8 cellular contexts compared by ENCODE assay signal in genomic region chr3:156675744-156676466, GRCh38. TPM values are rescaled to one million over a fixed set of nuclear protein-coding genes. Genes with fewer than 3 reads are reported as not detected.
DNase-seq lines count a peak whose midpoint lies in the region; ATAC-seq, FAIRE-seq and TF ChIP-seq lines count a peak whose summit lies in the region.

No MANE protein-coding gene starts in this region.

- H3K79me2 ChIP-seq in astrocyte (ENCODE audit: insufficient read depth, low read length), result peaks cover 65% of the 10 kb centered on the region

- peaks cover 33% of the 10 kb centered on the region for H3K36me3 ChIP-seq in KOPT-K1 (ENCODE audit: insufficient read depth, low read length)
- peaks cover 45% of the 10 kb centered on the region for H3K36me3 ChIP-seq in SJSA1
- H3K36me3 ChIP-seq in astrocyte (ENCODE audit: insufficient read depth, low read length), result peaks cover 26% of the 10 kb centered on the region
- H3K36me3 ChIP-seq in iPS-15b (ENCODE audit: control insufficient read depth, insufficient read depth, low read length), result peaks cover 8% of the 10 kb centered on the region
- H3K36me3 ChIP-seq in small intestine (ENCODE audit: control insufficient read depth in 2 of 2, insufficient read depth in 2 of 2, low read length in 2 of 2), result peaks cover 10 to 11% of the 10 kb centered on the region in 2 donors

- FAIRE-seq in astrocyte (lab: Jason Lieb, UNC) (peak; percentile 5), small intestine (lab: Jason Lieb, UNC) (no peak)

- peaks cover 61% of the 10 kb centered on the region for H4K20me1 ChIP-seq in astrocyte (ENCODE audit: insufficient read depth, low read length)

- H2AFZ ChIP-seq in astrocyte (ENCODE audit: low read depth, low read length), result no peak overlapping the region

- H3K36me3 Mint-ChIP-seq in astrocyte (ENCODE audit: low read depth, unreplicated experiment), result peaks cover 17% of the 10 kb centered on the region

- no peaks in the 10 kb centered on the region for H3K27me3 Mint-ChIP-seq in astrocyte (ENCODE audit: low read depth, unreplicated experiment)

- H3K4me2 ChIP-seq in astrocyte (ENCODE audit: low read length), result peak overlapping the region; percentile 81

- 1 to 3% (median 2%) methylated on average over 25 of the region's 25 CpGs for WGBS in small intestine, 3 donors

- H3K4me1 ChIP-seq in SJSA1 (replicated peaks) (peaks cover 23% of the 10 kb centered on the region), astrocyte (ENCODE audit: insufficient read depth, low read length) (peaks cover 28% of the 10 kb centered on the region), iPS-15b (ENCODE audit: control insufficient read depth, insufficient read depth, low read length) (no peaks in the 10 kb centered on the region), small intestine (ENCODE audit: control insufficient read depth in 2 of 2, insufficient read depth in 1 of 2, low read depth in 1 of 2, low read length in 1 of 2) (peaks cover 10 to 12% of the 10 kb centered on the region in 2 donors)

- H3K9me3 ChIP-seq in KOPT-K1 (ENCODE audit: insufficient read depth, low read length, poor library complexity, severe bottlenecking) (no peaks in the 10 kb centered on the region), SJSA1 (replicated peaks) (no peaks in the 10 kb centered on the region), astrocyte (ENCODE audit: insufficient read depth, low read depth, low read length) (no peaks in the 10 kb centered on the region), iPS-15b (ENCODE audit: control insufficient read depth, insufficient read depth, low read length) (no peaks in the 10 kb centered on the region), small intestine (ENCODE audit: control insufficient read depth, low read depth) (no peaks in the 10 kb centered on the region)

- TF ChIP-seq CTCF in astrocyte (IDR thresholded peaks at IDR 0.05; ENCODE audit: insufficient read depth, low read depth, low read length), result no peak

- peak overlapping the region; percentile 91 for H3K27ac Mint-ChIP-seq in astrocyte (ENCODE audit: unreplicated experiment)

- peaks cover 26% of the 10 kb centered on the region for H3K4me1 Mint-ChIP-seq in astrocyte (ENCODE audit: low read depth, unreplicated experiment)

- DNase-seq in DMS 273 (lab: John Stamatoyannopoulos, UW; ENCODE audit: unreplicated experiment), result peak; percentile 85
- peak; percentile 65 to 66 for DNase-seq in SJSA1 (ENCODE audit: low read depth in 1 of 2, low spot score in 2 of 2)
- peak; percentile 82 for DNase-seq in astrocyte (ENCODE audit: low read depth)
- DNase-seq in small intestine, result peak; percentile 78

- H3K27me3 ChIP-seq in SJSA1 (replicated peaks), result no peaks in the 10 kb centered on the region
- no peaks in the 10 kb centered on the region for H3K27me3 ChIP-seq in astrocyte (ENCODE audit: insufficient read depth, low read length)
- peaks cover 8% of the 10 kb centered on the region for H3K27me3 ChIP-seq in iPS-15b (ENCODE audit: control insufficient read depth, insufficient read depth, low read length)
- H3K27me3 ChIP-seq in small intestine (ENCODE audit: control insufficient read depth in 2 of 2, insufficient read depth in 2 of 2, low read length in 2 of 2), result no peaks in the 10 kb centered on the region

- no peak for ATAC-seq in HG02981 (IDR thresholded peaks at IDR 0.05; ENCODE audit: unreplicated experiment)
- ATAC-seq in HG02973 (IDR thresholded peaks at IDR 0.05; ENCODE audit: unreplicated experiment), result no peak

- H3K9ac ChIP-seq in astrocyte (ENCODE audit: low read length), result peak overlapping the region; percentile 97
- peak overlapping the region; percentile 3 for H3K9ac ChIP-seq in iPS-15b (ENCODE audit: low read depth, low read length)

- peak overlapping the region; percentile 98 for H3K4me3 Mint-ChIP-seq in astrocyte (ENCODE audit: unreplicated experiment)

- peak overlapping the region; percentile 76 for H3K4me3 ChIP-seq in SJSA1
- peak overlapping the region; percentile 94 for H3K4me3 ChIP-seq in astrocyte (ENCODE audit: insufficient read depth, low read depth, low read length)
- H3K4me3 ChIP-seq in iPS-15b (ENCODE audit: low read depth, low read length), result peak overlapping the region; percentile 83
- H3K4me3 ChIP-seq in small intestine (ENCODE audit: low read depth in 1 of 2, low read length in 2 of 2), result peak overlapping the region; percentile 88 to 97

- H3K9me3 Mint-ChIP-seq in astrocyte (ENCODE audit: unreplicated experiment), result no peaks in the 10 kb centered on the region

- H3K27ac ChIP-seq in KOPT-K1 (ENCODE audit: low read depth, low read length, poor library complexity, severe bottlenecking) (peak overlapping the region; percentile 69), SJSA1 (peak overlapping the region; percentile 46), astrocyte (ENCODE audit: low read depth, low read length) (peak overlapping the region; percentile 89), small intestine (ENCODE audit: low read depth in 1 of 2, low read length in 1 of 2) (peak overlapping the region; percentile 96 to 98)

RNA-seq across cellular contexts. Expression of gene TIPARP, which starts 1.5 kb away (rescaled TPM):
- total RNA-seq in SJSA1 (2014; rRNA removed; shearing (Covaris generic)), result 42.4 and 50.5 TPM in 2 replicates
- 55.5 and 74.2 TPM in 2 replicates for total RNA-seq in astrocyte
- 10 to 100 TPM in 2 of 3 donors, 1 to 10 TPM in 1; 8.5 to 18.1 (median 13.2) TPM for polyA plus RNA-seq in small intestine

Comparison
In these comparisons a context has a peak if more than half of its experiments do, and no peak if none do; other contexts are left out.
1. H3K27ac ChIP-seq: peak in every context shown above with its lines; median percentile 97 in small intestine; 89 in astrocyte; 69 in KOPT-K1; 46 in SJSA1.